Comparison of ENCODE assay signal across 1 cellular context in the genomic region with DNA sequence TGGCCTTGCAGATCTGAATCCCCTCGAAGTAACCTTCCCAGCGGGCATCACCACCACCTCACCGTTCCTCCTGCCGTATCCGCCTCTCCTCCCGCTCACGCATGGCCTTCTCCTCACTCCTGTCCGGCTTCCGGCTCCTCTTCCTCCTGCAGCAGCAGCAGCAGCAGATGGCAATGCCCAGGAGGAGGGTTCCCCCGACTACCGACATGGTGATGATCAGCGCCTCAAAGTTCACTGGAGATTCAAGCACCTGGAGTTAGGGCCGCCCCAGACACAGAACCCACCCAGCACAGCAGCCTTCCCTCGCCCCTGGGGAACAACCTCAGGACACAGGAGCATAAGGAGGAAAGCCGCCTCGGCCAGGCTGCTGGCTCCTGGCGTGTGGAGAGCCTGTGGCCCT.
TF ChIP-seq lines count a peak whose summit lies in the region.

No MANE protein-coding gene starts in this region.

TF ChIP-seq in HepG2, 621 proteins besides CTCF, POLR2A, EP300 and RAD21:
- TF ChIP-seq HNRNPK (IDR thresholded peaks at IDR 0.05; ENCODE audit: low read depth, low read length, poor library complexity, severe bottlenecking) (no peak), ZNF777 (CRISPR knock-in tag; IDR thresholded peaks at IDR 0.05) (no peak), FIP1L1 (IDR thresholded peaks at IDR 0.05; ENCODE audit: borderline replicate concordance, insufficient read depth, low read depth, low read length) (0 out of 2 replicates have a peak, but pooled peaks have one; percentile 23), NFIB (CRISPR knock-in tag; IDR thresholded peaks at IDR 0.05; ENCODE audit: borderline replicate concordance) (no peak), AGO2 (optimal IDR thresholded peaks at IDR 0.05; ENCODE audit: low read depth, low read length) (peak; percentile 68), MATR3 (CRISPR knock-in tag; IDR thresholded peaks at IDR 0.05) (no peak), ZSCAN21 (CRISPR knock-in tag; IDR thresholded peaks at IDR 0.05; ENCODE audit: borderline replicate concordance) (no peak), RFX5 (IDR thresholded peaks at IDR 0.05; ENCODE audit: low read depth, low read length) (no peak), MXI1 (IDR thresholded peaks at IDR 0.05; ENCODE audit: borderline replicate concordance, low read depth, low read length) (no peak), ZNF264 (CRISPR knock-in tag; IDR thresholded peaks at IDR 0.05) (no peak)
- TF ChIP-seq, protein P1, sequence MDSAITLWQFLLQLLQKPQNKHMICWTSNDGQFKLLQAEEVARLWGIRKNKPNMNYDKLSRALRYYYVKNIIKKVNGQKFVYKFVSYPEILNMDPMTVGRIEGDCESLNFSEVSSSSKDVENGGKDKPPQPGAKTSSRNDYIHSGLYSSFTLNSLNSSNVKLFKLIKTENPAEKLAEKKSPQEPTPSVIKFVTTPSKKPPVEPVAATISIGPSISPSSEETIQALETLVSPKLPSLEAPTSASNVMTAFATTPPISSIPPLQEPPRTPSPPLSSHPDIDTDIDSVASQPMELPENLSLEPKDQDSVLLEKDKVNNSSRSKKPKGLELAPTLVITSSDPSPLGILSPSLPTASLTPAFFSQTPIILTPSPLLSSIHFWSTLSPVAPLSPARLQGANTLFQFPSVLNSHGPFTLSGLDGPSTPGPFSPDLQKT (CRISPR knock-in tag; IDR thresholded peaks at IDR 0.05; ENCODE audit: borderline replicate concordance): no peak
- TF ChIP-seq, protein P2, sequence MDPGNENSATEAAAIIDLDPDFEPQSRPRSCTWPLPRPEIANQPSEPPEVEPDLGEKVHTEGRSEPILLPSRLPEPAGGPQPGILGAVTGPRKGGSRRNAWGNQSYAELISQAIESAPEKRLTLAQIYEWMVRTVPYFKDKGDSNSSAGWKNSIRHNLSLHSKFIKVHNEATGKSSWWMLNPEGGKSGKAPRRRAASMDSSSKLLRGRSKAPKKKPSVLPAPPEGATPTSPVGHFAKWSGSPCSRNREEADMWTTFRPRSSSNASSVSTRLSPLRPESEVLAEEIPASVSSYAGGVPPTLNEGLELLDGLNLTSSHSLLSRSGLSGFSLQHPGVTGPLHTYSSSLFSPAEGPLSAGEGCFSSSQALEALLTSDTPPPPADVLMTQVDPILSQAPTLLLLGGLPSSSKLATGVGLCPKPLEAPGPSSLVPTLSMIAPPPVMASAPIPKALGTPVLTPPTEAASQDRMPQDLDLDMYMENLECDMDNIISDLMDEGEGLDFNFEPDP (CRISPR knock-in tag; conservative IDR thresholded peaks at IDR 0.05): no peak
TF ChIP-seq in HepG2: peak in this region for 2.
